Comparison of ENCODE assay signal across 17 cellular contexts in genomic region chr16:31198207-31198882, GRCh38. TPM values are rescaled to one million over a fixed set of nuclear protein-coding genes. Genes with fewer than 3 reads are reported as not detected.
DNase-seq lines count a peak whose midpoint lies in the region; ATAC-seq and TF ChIP-seq lines count a peak whose summit lies in the region.
"Had no signal": no experiment of that assay in that cellular context is flagged by ENCODE, and none has a peak within 500 bp of the region (broad histone marks: within the 10 kb centered on the region; RNA-seq: fewer than 3 reads in every experiment).

No MANE protein-coding gene starts in this region.

- DNase-seq in T-helper 1 cell (no peak), GM23338 (ENCODE audit: low spot score) (no peak), osteoblast (ENCODE audit: insufficient read length, low spot score, missing footprints) (peak; percentile 63), NCI-H82 treated with DMSO at 0.1 percent for 48 hours (lab: John Stamatoyannopoulos, UW; ENCODE audit: unreplicated experiment) (no peak), SIG-M5 treated with dmso at 0.1 percent for 504 hours (lab: John Stamatoyannopoulos, UW; ENCODE audit: unreplicated experiment) (no peak)
- no peak for DNase-seq in activated naive CD8-positive, alpha-beta T cell treated with anti-CD3 and anti-CD28 coated beads, Interleukin-2, amount 10 ng/mL, durations not matched to agents 7 days and 5 days
- DNase-seq: DMS53; effector memory CD4-positive, alpha-beta T cell; foreskin keratinocyte; NCI-H1694; NCI-H524; nucleus accumbens; testis had no signal

- peaks cover 35% of the 10 kb centered on the region for H3K36me3 Mint-ChIP-seq in T-helper 1 cell treated with Interleukin-12 subunit alpha and Interleukin-12 subunit beta and Interleukin-4 antibody, amounts not matched to agents 30 μg/mL and 1 μg/mL, for 36 hours (ENCODE audit: low read depth)
- H3K36me3 Mint-ChIP-seq in GM23338 (ENCODE audit: low read depth): peaks cover 65% of the 10 kb centered on the region
- H3K36me3 Mint-ChIP-seq in activated naive CD8-positive, alpha-beta T cell treated with anti-CD3 and anti-CD28 coated beads, Interleukin-2, amount 10 ng/mL, durations not matched to agents 7 days and 5 days: peaks cover 29% of the 10 kb centered on the region

- H3K27me3 ChIP-seq in GM23338 (ENCODE audit: insufficient read depth): peaks cover 7% of the 10 kb centered on the region
- no peaks in the 10 kb centered on the region for H3K27me3 ChIP-seq in osteoblast (ENCODE audit: insufficient read depth, low read length)
- H3K27me3 ChIP-seq: foreskin keratinocyte, testis had no signal

- H3K4me3 ChIP-seq in GM23338 (no peak overlapping the region), osteoblast (ENCODE audit: insufficient read depth, low read length) (no peak overlapping the region)
- H3K4me3 ChIP-seq: testis had no signal

- H4K20me1 ChIP-seq in GM23338 (replicated peaks; ENCODE audit: insufficient read depth) (peaks cover 68% of the 10 kb centered on the region), osteoblast (ENCODE audit: insufficient read depth, low read length) (peaks cover 27% of the 10 kb centered on the region)

- ATAC-seq in GM23338: no peak
- ATAC-seq in activated naive CD8-positive, alpha-beta T cell treated with anti-CD3 and anti-CD28 coated beads, Interleukin-2, amount 10 ng/mL, durations not matched to agents 7 days and 5 days (ENCODE audit: low read depth): no peak
- ATAC-seq in GM21447 (IDR thresholded peaks at IDR 0.05; ENCODE audit: unreplicated experiment): no peak
- ATAC-seq: foreskin keratinocyte had no signal

- peaks cover 47% of the 10 kb centered on the region for H3K4me1 Mint-ChIP-seq in T-helper 1 cell treated with Interleukin-12 subunit alpha and Interleukin-12 subunit beta and Interleukin-4 antibody, amounts not matched to agents 30 μg/mL and 1 μg/mL, for 36 hours (ENCODE audit: low read depth)
- peaks cover 15% of the 10 kb centered on the region for H3K4me1 Mint-ChIP-seq in GM23338
- peaks cover 57% of the 10 kb centered on the region for H3K4me1 Mint-ChIP-seq in activated naive CD8-positive, alpha-beta T cell treated with anti-CD3 and anti-CD28 coated beads, Interleukin-2, amount 10 ng/mL, durations not matched to agents 7 days and 5 days

- H3K4me3 Mint-ChIP-seq in T-helper 1 cell treated with Interleukin-12 subunit alpha and Interleukin-12 subunit beta and Interleukin-4 antibody, amounts not matched to agents 30 μg/mL and 1 μg/mL, for 36 hours: no peak overlapping the region
- no peak overlapping the region for H3K4me3 Mint-ChIP-seq in GM23338
- no peak overlapping the region for H3K4me3 Mint-ChIP-seq in activated naive CD8-positive, alpha-beta T cell treated with anti-CD3 and anti-CD28 coated beads, Interleukin-2, amount 10 ng/mL, durations not matched to agents 7 days and 5 days
- H3K4me3 Mint-ChIP-seq: brain had no signal

- H3K27ac ChIP-seq in GM23338 (ENCODE audit: low read depth) (0 out of 2 replicates have a peak overlapping the region, but pooled peaks have one; percentile 74), osteoblast (ENCODE audit: low read depth, low read length) (no peak overlapping the region)
- H3K27ac ChIP-seq: foreskin keratinocyte, testis had no signal

- no peaks in the 10 kb centered on the region for H3K27me3 Mint-ChIP-seq in T-helper 1 cell treated with Interleukin-12 subunit alpha and Interleukin-12 subunit beta and Interleukin-4 antibody, amounts not matched to agents 30 μg/mL and 1 μg/mL, for 36 hours (ENCODE audit: low read depth)
- H3K27me3 Mint-ChIP-seq in GM23338 (ENCODE audit: insufficient read depth, low read depth, poor library complexity): peaks cover 28% of the 10 kb centered on the region
- no peaks in the 10 kb centered on the region for H3K27me3 Mint-ChIP-seq in activated naive CD8-positive, alpha-beta T cell treated with anti-CD3 and anti-CD28 coated beads, Interleukin-2, amount 10 ng/mL, durations not matched to agents 7 days and 5 days

- H2AFZ ChIP-seq in GM23338 (no peak overlapping the region), osteoblast (ENCODE audit: low read length) (no peak overlapping the region)

- H3K9me2 ChIP-seq in GM23338 (ENCODE audit: insufficient read depth): no peaks in the 10 kb centered on the region

- H3K4me1 ChIP-seq in GM23338 (ENCODE audit: insufficient read depth) (peaks cover 15% of the 10 kb centered on the region), osteoblast (ENCODE audit: insufficient read depth, low read length) (peaks cover 11% of the 10 kb centered on the region)

- peaks cover under 1% of the 10 kb centered on the region; the same call in 1 of the 2 replicates for H3K79me2 ChIP-seq in GM23338 (replicated peaks; ENCODE audit: insufficient read depth)
- peaks cover 1% of the 10 kb centered on the region for H3K79me2 ChIP-seq in osteoblast (ENCODE audit: insufficient read depth, low read length)

- H3K36me3 ChIP-seq in GM23338 (ENCODE audit: insufficient read depth) (peaks cover 32% of the 10 kb centered on the region), osteoblast (ENCODE audit: insufficient read depth, low read length) (peaks cover 53% of the 10 kb centered on the region)

- peak overlapping the region; percentile 43 for H3K27ac Mint-ChIP-seq in T-helper 1 cell treated with Interleukin-12 subunit alpha and Interleukin-12 subunit beta and Interleukin-4 antibody, amounts not matched to agents 30 μg/mL and 1 μg/mL, for 36 hours
- peak overlapping the region; percentile 17; the same call in 1 of the 2 replicates for H3K27ac Mint-ChIP-seq in GM23338
- peak overlapping the region; percentile 56 for H3K27ac Mint-ChIP-seq in activated naive CD8-positive, alpha-beta T cell treated with anti-CD3 and anti-CD28 coated beads, Interleukin-2, amount 10 ng/mL, durations not matched to agents 7 days and 5 days

- no peaks in the 10 kb centered on the region for H3K9me3 Mint-ChIP-seq in T-helper 1 cell treated with Interleukin-12 subunit alpha and Interleukin-12 subunit beta and Interleukin-4 antibody, amounts not matched to agents 30 μg/mL and 1 μg/mL, for 36 hours
- H3K9me3 Mint-ChIP-seq in GM23338: peaks cover 3% of the 10 kb centered on the region; the same call in 2 of the 3 replicates
- no peaks in the 10 kb centered on the region for H3K9me3 Mint-ChIP-seq in activated naive CD8-positive, alpha-beta T cell treated with anti-CD3 and anti-CD28 coated beads, Interleukin-2, amount 10 ng/mL, durations not matched to agents 7 days and 5 days

- no peak for TF ChIP-seq CTCF in GM23338 (conservative IDR thresholded peaks at IDR 0.05; ENCODE audit: low read depth in 2 of 2)
- TF ChIP-seq CTCF in osteoblast (IDR thresholded peaks at IDR 0.05; ENCODE audit: extremely low read depth, low read depth, low read length): no peak

- no peaks in the 10 kb centered on the region for H3K9me3 ChIP-seq in osteoblast (ENCODE audit: low read depth, low read length)
- H3K9me3 ChIP-seq: testis had no signal

- H3K4me2 ChIP-seq in GM23338 (no peak overlapping the region), osteoblast (ENCODE audit: insufficient read depth, low read length) (no peak overlapping the region)

- POLR2A ChIA-PET in activated naive CD8-positive, alpha-beta T cell treated with anti-CD3 and anti-CD28 coated beads, Interleukin-2, amount 10 ng/mL, durations not matched to agents 7 days and 5 days (lab: Charles Lee): interaction anchor here (0.6 to 4.5 kb wide), 13 partner anchors 9 to 245 kb away, joined by 3 to 24 read pairs (median 3); partner anchors contain the start of genes FUS and ZNF843

- H3F3A ChIP-seq in GM23338 (replicated peaks; ENCODE audit: low read depth): peaks cover 73% of the 10 kb centered on the region

TF ChIP-seq in GM23338, 12 proteins besides CTCF, POLR2A, EP300 and RAD21 (continues in another document):
- TF ChIP-seq JUNB (IDR thresholded peaks at IDR 0.05; ENCODE audit: unreplicated experiment) (no peak), POLR2AphosphoS5 (IDR thresholded peaks at IDR 0.05; ENCODE audit: low read depth) (no peak), ZNF114 (CRISPR knock-in tag; IDR thresholded peaks at IDR 0.05) (no peak), ZNF331 (CRISPR knock-in tag; IDR thresholded peaks at IDR 0.05; ENCODE audit: low read depth) (no peak), STAT1 (IDR thresholded peaks at IDR 0.05; ENCODE audit: unreplicated experiment) (no peak), EZH2 (IDR thresholded peaks at IDR 0.05; ENCODE audit: low read depth, unreplicated experiment) (no peak), CREB1 (CRISPR knock-in tag; IDR thresholded peaks at IDR 0.05; ENCODE audit: low read depth) (no peak), EZH2phosphoT487 (IDR thresholded peaks at IDR 0.05; ENCODE audit: unreplicated experiment) (no peak), NANOG (IDR thresholded peaks at IDR 0.05; ENCODE audit: borderline replicate concordance) (no peak)

RNA-seq across cellular contexts. Expression of gene PYCARD, which starts 4.2 kb away (rescaled TPM):
- total RNA-seq in GM23338 (2014; rRNA removed; shearing (Covaris generic)): 25.7 and 54.0 TPM in 2 replicates
- 53.1 and 56.7 TPM in 2 replicates for polyA plus RNA-seq in GM23338 (2016; fragmentation: Nextera tagmentation; extraction: Ambion mirVana)
- total RNA-seq in activated naive CD8-positive, alpha-beta T cell treated with anti-CD3 and anti-CD28 coated beads, Interleukin-2, amount 10 ng/mL, durations not matched to agents 7 days and 5 days: 10 to 100 TPM; 82.3 to 87.0 TPM
- 53.9 and 61.5 TPM in 2 replicates for total RNA-seq in osteoblast

RNA-seq across cellular contexts. Expression of gene TRIM72, which starts 15.6 kb away (rescaled TPM):
- 1.1 and 1.3 TPM in 2 replicates for total RNA-seq in GM23338 (2014; rRNA removed; shearing (Covaris generic))
- polyA plus RNA-seq in GM23338 (2016; fragmentation: Nextera tagmentation; extraction: Ambion mirVana): 0.54 and 0.81 TPM in 2 replicates
- not detected for total RNA-seq in activated naive CD8-positive, alpha-beta T cell treated with anti-CD3 and anti-CD28 coated beads, Interleukin-2, amount 10 ng/mL, durations not matched to agents 7 days and 5 days
- total RNA-seq in osteoblast: not detected in 2 replicates
- total RNA-seq: foreskin keratinocyte, lung microvascular endothelial cell had no signal
- polyA plus RNA-seq: foreskin keratinocyte had no signal

RNA-seq across cellular contexts. Expression of gene FUS, which starts 18.4 kb away (rescaled TPM):
- 213 and 247 TPM in 2 replicates for total RNA-seq in GM23338 (2014; rRNA removed; shearing (Covaris generic))
- 528 and 553 TPM in 2 replicates for polyA plus RNA-seq in GM23338 (2016; fragmentation: Nextera tagmentation; extraction: Ambion mirVana)
- total RNA-seq in activated naive CD8-positive, alpha-beta T cell treated with anti-CD3 and anti-CD28 coated beads, Interleukin-2, amount 10 ng/mL, durations not matched to agents 7 days and 5 days: 100 to 1,000 TPM; 540 to 618 TPM
- total RNA-seq in osteoblast: 24.2 and 30.4 TPM in 2 replicates

RNA-seq across cellular contexts. Expression of gene PYDC1, which starts 18.6 kb away (rescaled TPM):
- not detected in 2 replicates for total RNA-seq in GM23338 (2014; rRNA removed; shearing (Covaris generic))
- polyA plus RNA-seq in GM23338 (2016; fragmentation: Nextera tagmentation; extraction: Ambion mirVana): 1.8 and 3.0 TPM in 2 replicates
- total RNA-seq in activated naive CD8-positive, alpha-beta T cell treated with anti-CD3 and anti-CD28 coated beads, Interleukin-2, amount 10 ng/mL, durations not matched to agents 7 days and 5 days: not detected
- not detected in 2 replicates for total RNA-seq in osteoblast
- total RNA-seq: foreskin keratinocyte, lung microvascular endothelial cell, testis had no signal
- polyA plus RNA-seq: foreskin keratinocyte had no signal

RNA-seq across cellular contexts. Expression of gene PRSS36, which starts 48.5 kb away (rescaled TPM):
- total RNA-seq in GM23338 (2014; rRNA removed; shearing (Covaris generic)): 1.3 and 1.4 TPM in 2 replicates
- polyA plus RNA-seq in GM23338 (2016; fragmentation: Nextera tagmentation; extraction: Ambion mirVana): 0.91 and 1.4 TPM in 2 replicates
- total RNA-seq in activated naive CD8-positive, alpha-beta T cell treated with anti-CD3 and anti-CD28 coated beads, Interleukin-2, amount 10 ng/mL, durations not matched to agents 7 days and 5 days: 1 to 10 TPM in 1 of 2 experiments, under 1 TPM in 1; 0.31 to 1.1 TPM
- 0.29 TPM in 1 of 2 replicates, not detected in the other for total RNA-seq in osteoblast
